ENCODE assay signal across 8 cellular contexts in genomic region chr17:7627250-7628121, GRCh38. TPM values are rescaled to one million over a fixed set of nuclear protein-coding genes. Genes with fewer than 3 reads are reported as not detected.
A peak's percentile ranks its signal among the peaks of the same experiment; 100 is the strongest.
DNase-seq lines count a peak whose midpoint lies in the region; ATAC-seq and TF ChIP-seq lines count a peak whose summit lies in the region.

SAT2 (minus strand) TSS chr17:7627821; CDS start chr17:7627635, 186 bp downstream.

- peak; percentile 63 for ATAC-seq in GM18517 (IDR thresholded peaks at IDR 0.05; ENCODE audit: unreplicated experiment)
- peak; percentile 76 for ATAC-seq in HG03097 (IDR thresholded peaks at IDR 0.05; ENCODE audit: low FRiP score, unreplicated experiment)

- peak within 1 kb of the TSS; percentile 67 for H3K27ac ChIP-seq in 22Rv1
- H3K27ac ChIP-seq in colonic mucosa, result peak within 1 kb of the TSS; percentile 87

- no peaks in the 10 kb centered on the region for H3K36me3 ChIP-seq in colonic mucosa

- intact Hi-C loops in colonic mucosa (cut with DNase I), result no loop called here

- H3K9me3 ChIP-seq in colonic mucosa, result no peaks in the 10 kb centered on the region

- peak within 1 kb of the TSS; percentile 80 for H3K4me3 ChIP-seq in colonic mucosa

- peak within 1 kb of the TSS; percentile 86 to 93 for H3K9ac ChIP-seq in colonic mucosa (ENCODE audit: low read depth in 2 of 2, low read length in 2 of 2)

- H3K4me1 ChIP-seq in colonic mucosa, result peaks cover 7% of the 10 kb centered on the region

- DNase-seq in NCI-H345 treated with DMSO at 0.1 percent for 48 hours (lab: John Stamatoyannopoulos, UW; ENCODE audit: unreplicated experiment) (peak; percentile 24), colonic mucosa (peak; percentile 97), kidney tubule cell (ENCODE audit: low spot score) (peak; percentile 94)
- DNase-seq in activated CD4-positive, alpha-beta T cell treated with anti-CD3 and anti-CD28 coated beads for 48 hours, result peak; percentile 87
- DNase-seq in stimulated activated CD4-positive, alpha-beta T cell treated with anti-CD3 and anti-CD28 coated beads, Interleukin-1b, Interleukin-23, amount 100 ng/mL, for 1 hour (ENCODE audit: low read depth in 2 of 2), result peak; percentile 55 to 69

- no peaks in the 10 kb centered on the region for H3K27me3 ChIP-seq in colonic mucosa

- no peak for TF ChIP-seq CTCF in 22Rv1 (IDR thresholded peaks at IDR 0.05)
- no peak for TF ChIP-seq CTCF in colonic mucosa (IDR thresholded peaks at IDR 0.05)

RNA-seq across cellular contexts. Expression of gene SAT2, which starts in this region (rescaled TPM):
- 10 to 100 TPM; 55.3 to 77.3 TPM for total RNA-seq in colonic mucosa

Comparison
In these comparisons a context has a peak if more than half of its experiments do, and no peak if none do; other contexts are left out.
1. Peak in every context shown above with its lines: DNase-seq, ATAC-seq, H3K4me3 ChIP-seq and H3K27ac ChIP-seq.
2. DNase-seq: peak in every context shown above with its lines; median percentile 97 in colonic mucosa; 94 in kidney tubule cell; 87 in activated CD4-positive, alpha-beta T cell treated with anti-CD3 and anti-CD28 coated beads for 48 hours; 62 in stimulated activated CD4-positive, alpha-beta T cell treated with anti-CD3 and anti-CD28 coated beads, Interleukin-1b, Interleukin-23, amount 100 ng/mL, for 1 hour; 24 in NCI-H345 treated with DMSO at 0.1 percent for 48 hours.